In the genomic region with DNA sequence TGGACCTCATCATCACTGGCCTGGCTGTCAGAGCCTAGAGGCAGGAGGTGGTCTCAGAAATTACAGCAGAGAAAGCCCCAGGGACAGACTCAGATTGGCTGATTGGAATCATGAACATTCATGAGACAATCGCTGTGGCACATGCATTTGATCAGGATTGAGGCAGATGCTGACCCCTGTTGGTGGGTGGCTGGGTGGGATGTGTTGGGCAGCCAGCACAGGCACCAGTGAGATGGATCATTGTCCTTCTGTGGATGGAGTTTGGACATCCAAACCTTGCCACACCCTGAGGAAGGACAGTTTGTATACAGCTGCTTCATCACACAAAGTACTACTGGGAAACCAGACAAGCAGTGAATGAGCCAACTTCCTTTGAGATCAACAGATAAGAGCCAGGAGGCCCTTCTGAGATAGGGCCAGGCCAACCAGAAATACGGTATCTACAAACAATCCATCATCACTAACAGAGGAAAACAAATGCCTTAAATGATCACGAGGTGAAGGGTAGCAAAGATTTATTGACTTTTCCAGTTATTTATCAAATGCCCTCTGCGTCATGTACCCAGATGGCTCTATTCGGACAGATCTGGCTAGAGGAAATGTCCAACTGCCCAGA, we compare ENCODE assay signal across 1 cellular context.
A peak's percentile ranks its signal among the peaks of the same experiment; 100 is the strongest.
TF ChIP-seq lines count a peak whose summit lies in the region.

No MANE protein-coding gene starts in this region.

TF ChIP-seq in endothelial cell of umbilical vein, 7 proteins besides CTCF, POLR2A, EP300 and RAD21 (continued from another document):
- TF ChIP-seq GATA2 (IDR thresholded peaks at IDR 0.05; ENCODE audit: insufficient read depth, insufficient read length, low read depth, low read length): peak; percentile 73
